18 cellular contexts compared by ENCODE assay signal in genomic region chr5:144040615-144041394, GRCh38.
DNase-seq lines count a peak whose midpoint lies in the region; ATAC-seq and TF ChIP-seq lines count a peak whose summit lies in the region.
"Had no signal": no experiment of that assay in that cellular context is flagged by ENCODE, and none has a peak within 500 bp of the region (broad histone marks: within the 10 kb centered on the region; RNA-seq: fewer than 3 reads in every experiment).

No MANE protein-coding gene starts in this region.

- H3K27me3 Mint-ChIP-seq in brain = no peaks in the 10 kb centered on the region

- no peak for TF ChIP-seq CTCF in brain (conservative IDR thresholded peaks at IDR 0.05)

- H3K4me1 Mint-ChIP-seq in brain = peaks cover 12% of the 10 kb centered on the region

- H3K9me3 Mint-ChIP-seq in brain = peaks cover 0 to 3% (median 0%) of the 10 kb centered on the region in 5 experiments
- H3K9me3 Mint-ChIP-seq: CD8-positive, alpha-beta T cell had no signal

- H3K4me3 Mint-ChIP-seq in brain = no peak overlapping the region
- H3K4me3 Mint-ChIP-seq: CD8-positive, alpha-beta T cell had no signal

- intact Hi-C loops in sciatic nerve (cut with DNase I) = no loop called here

- H3K27ac Mint-ChIP-seq in brain = peak overlapping the region in 3 of 5 experiments; percentile 1 to 45 (median 2)
- H3K27ac Mint-ChIP-seq: CD8-positive, alpha-beta T cell had no signal

- DNase-seq in DMS53 (lab: John Stamatoyannopoulos, UW) (peak; percentile 14), DMS53 treated with DMSO at 0.1 percent for 48 hours (lab: John Stamatoyannopoulos, UW; ENCODE audit: unreplicated experiment) (no peak), LHCN-M2 (ENCODE audit: low read depth) (peak; percentile 67), myocyte (ENCODE audit: low read depth) (peak; percentile 77), sciatic nerve (ENCODE audit: low spot score) (no peak)
- DNase-seq: 8988T; CD8-positive, alpha-beta T cell; GOT3; NCI-H1092; NCI-H146; NCI-H2081 treated with DMSO at 0.1 percent for 48 hours; NCI-H226; NCI-H526 treated with DMSO at 0.1 percent for 48 hours; PC-9 had no signal

- H3K36me3 Mint-ChIP-seq in brain = no peaks in the 10 kb centered on the region
- H3K36me3 Mint-ChIP-seq: CD8-positive, alpha-beta T cell had no signal

- no peak for ATAC-seq in HG02970 (IDR thresholded peaks at IDR 0.05; ENCODE audit: low FRiP score, unreplicated experiment)
- no peak for ATAC-seq in HG02938 (IDR thresholded peaks at IDR 0.05; ENCODE audit: unreplicated experiment)
- ATAC-seq in sciatic nerve = no peak
- ATAC-seq: CD8-positive, alpha-beta T cell; HepG2 had no signal

Comparison
In these comparisons a context has a peak if more than half of its experiments do, and no peak if none do; other contexts are left out.
1. DNase-seq: peak in DMS53 (single experiment), LHCN-M2 (single experiment) and myocyte (single experiment); none in DMS53 treated with DMSO at 0.1 percent for 48 hours (single experiment) and sciatic nerve (single experiment).